Comparison of ENCODE assay signal across 2 cellular contexts in the genomic region with DNA sequence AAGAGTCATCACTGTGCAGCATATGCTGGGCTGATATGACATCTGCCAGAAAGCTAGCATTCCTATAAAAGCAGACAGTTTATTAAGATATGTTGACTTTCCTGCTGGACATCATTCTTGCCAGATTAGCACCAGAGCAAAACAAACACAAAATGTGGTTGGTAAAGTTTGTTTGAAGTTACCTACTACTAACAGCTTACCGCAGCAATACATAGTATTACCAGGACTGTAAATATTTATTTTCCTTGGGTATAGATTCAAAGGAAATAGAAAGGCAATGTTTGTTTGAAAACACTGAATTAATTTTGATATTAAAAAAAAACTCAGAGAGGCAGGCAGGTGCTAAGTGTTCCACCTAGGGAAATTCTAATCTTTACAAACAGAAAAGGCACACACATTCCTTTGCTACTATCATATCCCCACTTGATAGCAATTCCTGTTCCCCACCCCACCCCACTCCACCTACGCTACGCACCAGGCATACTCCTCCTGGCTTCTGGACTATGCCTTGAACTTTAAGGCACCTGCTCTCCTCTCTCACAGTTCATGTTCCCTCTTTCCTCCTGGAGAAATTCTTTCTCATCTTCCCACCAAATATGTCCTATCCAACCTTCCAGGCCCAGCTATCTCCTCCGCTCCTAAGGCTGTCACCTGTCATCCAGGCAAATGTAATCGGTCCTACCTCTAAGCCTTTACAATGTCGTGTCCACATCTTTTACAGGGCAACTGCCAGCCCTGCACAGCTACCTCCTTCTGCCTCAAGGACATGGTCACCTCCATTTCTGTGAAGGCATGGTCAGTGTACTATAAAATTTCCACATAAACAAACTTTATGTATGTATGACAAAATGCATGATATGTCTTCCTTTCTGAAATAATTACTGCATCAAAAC.
TF ChIP-seq lines count a peak whose summit lies in the region.

No MANE protein-coding gene starts in this region.

TF ChIP-seq in IMR-90, 13 proteins besides CTCF, POLR2A, EP300 and RAD21:
- no peak for TF ChIP-seq MAZ (IDR thresholded peaks at IDR 0.05; ENCODE audit: borderline replicate concordance, low read depth, low read length)
- no peak for TF ChIP-seq NFE2L2 (IDR thresholded peaks at IDR 0.05; ENCODE audit: low read depth, low read length)
- TF ChIP-seq MXI1 (IDR thresholded peaks at IDR 0.05; ENCODE audit: borderline replicate concordance, low read depth, low read length), result no peak
- no peak for TF ChIP-seq BHLHE40 (IDR thresholded peaks at IDR 0.05; ENCODE audit: low read depth, low read length)
- no peak for TF ChIP-seq RFX5 (IDR thresholded peaks at IDR 0.05; ENCODE audit: low read depth, low read length)
- TF ChIP-seq CHD1 (IDR thresholded peaks at IDR 0.05; ENCODE audit: low read depth, low read length), result no peak
- TF ChIP-seq, protein P1, sequence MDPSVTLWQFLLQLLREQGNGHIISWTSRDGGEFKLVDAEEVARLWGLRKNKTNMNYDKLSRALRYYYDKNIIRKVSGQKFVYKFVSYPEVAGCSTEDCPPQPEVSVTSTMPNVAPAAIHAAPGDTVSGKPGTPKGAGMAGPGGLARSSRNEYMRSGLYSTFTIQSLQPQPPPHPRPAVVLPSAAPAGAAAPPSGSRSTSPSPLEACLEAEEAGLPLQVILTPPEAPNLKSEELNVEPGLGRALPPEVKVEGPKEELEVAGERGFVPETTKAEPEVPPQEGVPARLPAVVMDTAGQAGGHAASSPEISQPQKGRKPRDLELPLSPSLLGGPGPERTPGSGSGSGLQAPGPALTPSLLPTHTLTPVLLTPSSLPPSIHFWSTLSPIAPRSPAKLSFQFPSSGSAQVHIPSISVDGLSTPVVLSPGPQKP (IDR thresholded peaks at IDR 0.05; ENCODE audit: borderline replicate concordance, low read depth, low read length), result no peak
- TF ChIP-seq RCOR1 (IDR thresholded peaks at IDR 0.05; ENCODE audit: insufficient replicate concordance, low read length), result no peak
- no peak for TF ChIP-seq MAFK (IDR thresholded peaks at IDR 0.05; ENCODE audit: low read depth, low read length)
- no peak for TF ChIP-seq SMC3 (IDR thresholded peaks at IDR 0.05; ENCODE audit: low read depth, low read length)
- no peak for TF ChIP-seq CEBPB (IDR thresholded peaks at IDR 0.05; ENCODE audit: low read depth, low read length)
- TF ChIP-seq FOS (IDR thresholded peaks at IDR 0.05; ENCODE audit: low read depth, low read length), result no peak
- TF ChIP-seq, protein P2, sequence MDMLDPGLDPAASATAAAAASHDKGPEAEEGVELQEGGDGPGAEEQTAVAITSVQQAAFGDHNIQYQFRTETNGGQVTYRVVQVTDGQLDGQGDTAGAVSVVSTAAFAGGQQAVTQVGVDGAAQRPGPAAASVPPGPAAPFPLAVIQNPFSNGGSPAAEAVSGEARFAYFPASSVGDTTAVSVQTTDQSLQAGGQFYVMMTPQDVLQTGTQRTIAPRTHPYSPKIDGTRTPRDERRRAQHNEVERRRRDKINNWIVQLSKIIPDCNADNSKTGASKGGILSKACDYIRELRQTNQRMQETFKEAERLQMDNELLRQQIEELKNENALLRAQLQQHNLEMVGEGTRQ (IDR thresholded peaks at IDR 0.05; ENCODE audit: low read depth, low read length), result no peak

TF ChIP-seq in H1, 55 proteins besides CTCF, POLR2A, EP300 and RAD21:
- no peak for TF ChIP-seq CBX5 (IDR thresholded peaks at IDR 0.05; ENCODE audit: low read depth, low read length)
- TF ChIP-seq RXRA (IDR thresholded peaks at IDR 0.05; ENCODE audit: insufficient read depth, low read depth, low read length), result no peak
